ENCODE assay signal across 27 cellular contexts in the genomic region with DNA sequence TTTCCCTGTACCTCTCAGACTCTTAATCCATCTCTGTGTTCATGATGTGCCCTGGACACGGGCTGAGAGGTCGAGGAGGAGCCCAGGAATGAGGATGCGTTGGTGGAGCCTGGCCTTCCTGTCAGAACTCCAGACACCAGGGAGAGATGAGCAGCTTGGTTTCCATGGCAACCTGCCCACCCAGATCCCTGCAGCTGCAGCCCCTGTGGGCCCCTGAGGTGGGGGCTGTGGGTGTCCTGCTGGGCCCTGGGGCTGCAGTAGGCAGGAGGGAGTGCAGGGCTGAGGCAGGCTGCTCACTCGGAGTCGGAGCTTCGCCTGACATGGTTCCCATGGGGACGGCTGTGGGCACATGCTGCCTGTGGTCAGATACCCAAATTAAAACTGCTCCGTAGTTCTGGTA. TPM values are rescaled to one million over a fixed set of nuclear protein-coding genes. Genes with fewer than 3 reads are reported as not detected.
"Had no signal": no experiment of that assay in that cellular context is flagged by ENCODE, and none has a peak within 500 bp of the region (broad histone marks: within the 10 kb centered on the region; RNA-seq: fewer than 3 reads in every experiment).

No MANE protein-coding gene starts in this region.

- H3K4me1 Mint-ChIP-seq: activated B cell treated with CpG ODN at 0.5 μM for 24 hours; activated CD4-positive, alpha-beta T cell treated with anti-CD3 and anti-CD28 coated beads for 36 hours; activated naive CD8-positive, alpha-beta T cell treated with anti-CD3 and anti-CD28 coated beads, Interleukin-2, amount 50 U/mL, for 24 hours; naive B cell had no signal

- H3K27me3 ChIP-seq: cardiac muscle cell, thyroid gland, upper lobe of right lung had no signal

- H3K9me3 Mint-ChIP-seq: activated B cell treated with CpG ODN at 0.5 μM for 24 hours; activated naive CD4-positive, alpha-beta T cell treated with anti-CD3 and anti-CD28 coated beads for 36 hours; activated naive CD8-positive, alpha-beta T cell treated with anti-CD3 and anti-CD28 coated beads, Interleukin-2, amount 50 U/mL, for 24 hours; stimulated activated naive CD8-positive, alpha-beta T cell treated with anti-CD3 and anti-CD28 coated beads, Interleukin-15, Interleukin-2, amounts not matched to agents 100 ng/mL and 50 ng/mL, for 24 hours; T-helper 1 cell treated with Interleukin-12 subunit alpha and Interleukin-12 subunit beta and Interleukin-4 antibody, amounts not matched to agents 30 μg/mL and 1 μg/mL, for 36 hours had no signal

- DNase-seq: activated B cell treated with CpG ODN at 0.5 μM for 24 hours; activated CD4-positive, alpha-beta T cell treated with anti-CD3 and anti-CD28 coated beads for 36 hours; activated CD4-positive, alpha-beta T cell treated with anti-CD3 and anti-CD28 coated beads, Interleukin-2, amount 50 U/mL, for 48 hours; activated naive CD4-positive, alpha-beta T cell treated with anti-CD3 and anti-CD28 coated beads for 36 hours; activated naive CD8-positive, alpha-beta T cell treated with anti-CD3 and anti-CD28 coated beads, Interleukin-2, amount 50 U/mL, for 24 hours; activated T-cell treated with anti-CD3 and anti-CD28 coated beads, Interleukin-2, amount 50 U/mL, for 48 hours; cortex of kidney; kidney; lower lobe of right lung; mesendoderm; mucosa of descending colon; naive B cell; stimulated activated CD4-positive, alpha-beta T cell treated with anti-CD3 and anti-CD28 coated beads, Interleukin-12 subunit alpha, Interleukin-12 subunit beta, amount 100 ng/mL, for 4 hours; substantia nigra; T1000; thyroid gland; upper lobe of right lung had no signal

- H3K36me3 ChIP-seq: cardiac muscle cell, lower lobe of right lung, thyroid gland, upper lobe of right lung had no signal

- H3K4me3 ChIP-seq: cardiac muscle cell, lower lobe of right lung, mucosa of descending colon, thyroid gland, upper lobe of right lung had no signal

- H3K27ac ChIP-seq: cardiac muscle cell, epithelial cell of prostate, lower lobe of right lung, thyroid gland, upper lobe of right lung had no signal

- H3K27ac Mint-ChIP-seq: activated B cell treated with CpG ODN at 0.5 μM for 24 hours; activated CD4-positive, alpha-beta T cell treated with anti-CD3 and anti-CD28 coated beads for 36 hours; activated naive CD4-positive, alpha-beta T cell treated with anti-CD3 and anti-CD28 coated beads for 36 hours; activated naive CD8-positive, alpha-beta T cell treated with anti-CD3 and anti-CD28 coated beads, Interleukin-2, amount 50 U/mL, for 24 hours; naive B cell; stimulated activated naive CD8-positive, alpha-beta T cell treated with anti-CD3 and anti-CD28 coated beads, Interleukin-15, Interleukin-2, amounts not matched to agents 100 ng/mL and 50 ng/mL, for 24 hours; T-helper 1 cell treated with Interleukin-12 subunit alpha and Interleukin-12 subunit beta and Interleukin-4 antibody, amounts not matched to agents 30 μg/mL and 1 μg/mL, for 36 hours had no signal

- H3K4me3 Mint-ChIP-seq: activated B cell treated with CpG ODN at 0.5 μM for 24 hours; activated CD4-positive, alpha-beta T cell treated with anti-CD3 and anti-CD28 coated beads for 36 hours; activated naive CD4-positive, alpha-beta T cell treated with anti-CD3 and anti-CD28 coated beads for 36 hours; activated naive CD8-positive, alpha-beta T cell treated with anti-CD3 and anti-CD28 coated beads, Interleukin-2, amount 50 U/mL, for 24 hours; naive B cell; stimulated activated naive CD8-positive, alpha-beta T cell treated with anti-CD3 and anti-CD28 coated beads, Interleukin-15, Interleukin-2, amounts not matched to agents 100 ng/mL and 50 ng/mL, for 24 hours; T-helper 1 cell treated with Interleukin-12 subunit alpha and Interleukin-12 subunit beta and Interleukin-4 antibody, amounts not matched to agents 30 μg/mL and 1 μg/mL, for 36 hours had no signal

- H3K36me3 Mint-ChIP-seq: naive B cell had no signal

- H3K4me1 ChIP-seq: lower lobe of right lung, thyroid gland, upper lobe of right lung had no signal

- ATAC-seq: activated CD4-positive, alpha-beta T cell treated with anti-CD3 and anti-CD28 coated beads for 36 hours; activated naive CD8-positive, alpha-beta T cell treated with anti-CD3 and anti-CD28 coated beads, Interleukin-2, amount 50 U/mL, for 24 hours; left lobe of liver; lower lobe of right lung; mucosa of descending colon; upper lobe of right lung had no signal

- H3K9me3 ChIP-seq: lower lobe of right lung, mucosa of descending colon, thyroid gland, upper lobe of right lung had no signal

RNA-seq across cellular contexts. Expression of a gene that starts 7.7 kb away (rescaled TPM):
- total RNA-seq: activated B cell treated with CpG ODN at 0.5 μM for 24 hours; activated CD4-positive, alpha-beta T cell treated with anti-CD3 and anti-CD28 coated beads for 36 hours; activated naive CD4-positive, alpha-beta T cell treated with anti-CD3 and anti-CD28 coated beads for 36 hours; cardiac muscle cell; cerebellum; fibroblast of villous mesenchyme; kidney; left lobe of liver; lower lobe of right lung; mucosa of descending colon; omental fat pad; renal cortical epithelial cell; thyroid gland; upper lobe of right lung had no signal
- polyA plus RNA-seq: cardiac muscle cell, neural cell had no signal
